In genomic region chr20:25194333-25194972, GRCh38 we compare ENCODE assay signal across 8 cellular contexts. TPM values are rescaled to one million over a fixed set of nuclear protein-coding genes. Genes with fewer than 3 reads are reported as not detected.
DNase-seq lines count a peak whose midpoint lies in the region; ATAC-seq and TF ChIP-seq lines count a peak whose summit lies in the region.

No MANE protein-coding gene starts in this region.

- DNase-seq in activated naive CD4-positive, alpha-beta T cell treated with anti-CD3 and anti-CD28 coated beads for 36 hours = no peak
- DNase-seq in activated naive CD4-positive, alpha-beta T cell treated with anti-CD3 and anti-CD28 coated beads, Interleukin-2, amount 50 U/mL, for 72 hours (ENCODE audit: low spot score in 2 of 2) = no peak
- DNase-seq in WTC11 (ENCODE audit: low spot score) = no peak
- DNase-seq in mesothelial cell of epicardium (ENCODE audit: low spot score in 2 of 2, unreplicated experiment in 2 of 2) = no peak
- no peak for DNase-seq in NCI-H187 treated with DMSO at 0.1 percent for 48 hours (lab: John Stamatoyannopoulos, UW)

- intact Hi-C loops in activated naive CD4-positive, alpha-beta T cell treated with anti-CD3 and anti-CD28 coated beads for 36 hours (cut with micrococcal nuclease) = no loop called here

- TF ChIP-seq CTCF in WTC11 (IDR thresholded peaks at IDR 0.05) = no peak
- TF ChIP-seq CTCF in mesothelial cell of epicardium (IDR thresholded peaks at IDR 0.05; ENCODE audit: unreplicated experiment) = no peak

- H3K27me3 Mint-ChIP-seq in activated naive CD4-positive, alpha-beta T cell treated with anti-CD3 and anti-CD28 coated beads for 36 hours (ENCODE audit: low read depth) = no peaks in the 10 kb centered on the region
- no peaks in the 10 kb centered on the region; the same call in 1 of the 2 replicates for H3K27me3 Mint-ChIP-seq in WTC11 (ENCODE audit: low read depth)
- no peaks in the 10 kb centered on the region for H3K27me3 Mint-ChIP-seq in mesothelial cell of epicardium (ENCODE audit: low read depth)

- POLR2A ChIA-PET in WTC11 (lab: Charles Lee) = no interaction called here

- CTCF ChIA-PET in activated naive CD4-positive, alpha-beta T cell treated with anti-CD3 and anti-CD28 coated beads for 36 hours (lab: Charles Lee) = interaction anchor here (1.7 kb wide), 1 partner anchor 16 kb away, joined by 7 read pairs; no protein-coding TSS in a partner anchor
- CTCF ChIA-PET in WTC11 (lab: Charles Lee) = interaction anchor here (1.2 to 3.6 kb wide), 2 partner anchors 53 to 143 kb away, joined by 3 to 22 read pairs; partner anchors contain the start of gene PYGB

- peaks cover 33% of the 10 kb centered on the region for H3K4me1 Mint-ChIP-seq in activated naive CD4-positive, alpha-beta T cell treated with anti-CD3 and anti-CD28 coated beads for 36 hours (ENCODE audit: low read depth)
- H3K4me1 Mint-ChIP-seq in WTC11 = peaks cover 26% of the 10 kb centered on the region
- peaks cover 20% of the 10 kb centered on the region for H3K4me1 Mint-ChIP-seq in mesothelial cell of epicardium

- H3K4me3 Mint-ChIP-seq in activated naive CD4-positive, alpha-beta T cell treated with anti-CD3 and anti-CD28 coated beads for 36 hours = peak overlapping the region; percentile 88
- H3K4me3 Mint-ChIP-seq in WTC11 (peak overlapping the region; percentile 96), mesothelial cell of epicardium (peak overlapping the region; percentile 94)

- no peak for ATAC-seq in activated naive CD4-positive, alpha-beta T cell treated with anti-CD3 and anti-CD28 coated beads, Interleukin-2, amount 50 U/mL, for 72 hours
- ATAC-seq in WTC11 (no peak), HG03439 (IDR thresholded peaks at IDR 0.05; ENCODE audit: unreplicated experiment) (no peak), HG03521 (IDR thresholded peaks at IDR 0.05; ENCODE audit: unreplicated experiment) (no peak)

- H3K9me3 Mint-ChIP-seq in activated naive CD4-positive, alpha-beta T cell treated with anti-CD3 and anti-CD28 coated beads for 36 hours = no peaks in the 10 kb centered on the region
- H3K9me3 Mint-ChIP-seq in activated naive CD4-positive, alpha-beta T cell treated with anti-CD3 and anti-CD28 coated beads, Interleukin-2, amount 50 U/mL, for 72 hours = no peaks in the 10 kb centered on the region
- no peaks in the 10 kb centered on the region for H3K9me3 Mint-ChIP-seq in WTC11
- no peaks in the 10 kb centered on the region for H3K9me3 Mint-ChIP-seq in mesothelial cell of epicardium

- H3K36me3 Mint-ChIP-seq in activated naive CD4-positive, alpha-beta T cell treated with anti-CD3 and anti-CD28 coated beads for 36 hours (ENCODE audit: low read depth) = peaks cover 2% of the 10 kb centered on the region
- H3K36me3 Mint-ChIP-seq in activated naive CD4-positive, alpha-beta T cell treated with anti-CD3 and anti-CD28 coated beads, Interleukin-2, amount 50 U/mL, for 72 hours = no peaks in the 10 kb centered on the region
- H3K36me3 Mint-ChIP-seq in WTC11 (no peaks in the 10 kb centered on the region), mesothelial cell of epicardium (peaks cover 2% of the 10 kb centered on the region)

- no peak overlapping the region for H3K27ac Mint-ChIP-seq in activated naive CD4-positive, alpha-beta T cell treated with anti-CD3 and anti-CD28 coated beads for 36 hours
- peak overlapping the region in 1 of 2 donors; percentile 73 for H3K27ac Mint-ChIP-seq in activated naive CD4-positive, alpha-beta T cell treated with anti-CD3 and anti-CD28 coated beads, Interleukin-2, amount 50 U/mL, for 72 hours
- H3K27ac Mint-ChIP-seq in WTC11 = no peak overlapping the region
- no peak overlapping the region for H3K27ac Mint-ChIP-seq in mesothelial cell of epicardium

- H3K27ac ChIP-seq in temporal lobe (ENCODE audit: low read depth, low read length) = peak overlapping the region; percentile 81

TF ChIP-seq in WTC11, 78 proteins besides CTCF, POLR2A, EP300 and RAD21 (continues in another document):
- TF ChIP-seq FOXK1 (CRISPR knock-in tag; IDR thresholded peaks at IDR 0.05) (no peak), MYBL2 (CRISPR knock-in tag; IDR thresholded peaks at IDR 0.05) (no peak), ZNF512 (CRISPR knock-in tag; IDR thresholded peaks at IDR 0.05; ENCODE audit: borderline replicate concordance) (no peak), ZNF121 (CRISPR knock-in tag; IDR thresholded peaks at IDR 0.05) (no peak), ZNF317 (CRISPR knock-in tag; IDR thresholded peaks at IDR 0.05; ENCODE audit: borderline replicate concordance, low read depth) (no peak), ZNF423 (CRISPR knock-in tag; IDR thresholded peaks at IDR 0.05) (no peak)
- TF ChIP-seq, protein P1, sequence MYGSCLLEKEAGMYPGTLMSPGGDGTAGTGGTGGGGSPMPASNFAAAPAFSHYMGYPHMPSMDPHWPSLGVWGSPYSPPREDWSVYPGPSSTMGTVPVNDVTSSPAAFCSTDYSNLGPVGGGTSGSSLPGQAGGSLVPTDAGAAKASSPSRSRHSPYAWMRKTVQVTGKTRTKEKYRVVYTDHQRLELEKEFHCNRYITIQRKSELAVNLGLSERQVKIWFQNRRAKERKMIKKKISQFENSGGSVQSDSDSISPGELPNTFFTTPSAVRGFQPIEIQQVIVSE (CRISPR knock-in tag; IDR thresholded peaks at IDR 0.05; ENCODE audit: borderline replicate concordance) = no peak
- TF ChIP-seq, protein P2, sequence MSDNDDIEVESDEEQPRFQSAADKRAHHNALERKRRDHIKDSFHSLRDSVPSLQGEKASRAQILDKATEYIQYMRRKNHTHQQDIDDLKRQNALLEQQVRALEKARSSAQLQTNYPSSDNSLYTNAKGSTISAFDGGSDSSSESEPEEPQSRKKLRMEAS (CRISPR knock-in tag; IDR thresholded peaks at IDR 0.05) = no peak
- TF ChIP-seq, protein P3, sequence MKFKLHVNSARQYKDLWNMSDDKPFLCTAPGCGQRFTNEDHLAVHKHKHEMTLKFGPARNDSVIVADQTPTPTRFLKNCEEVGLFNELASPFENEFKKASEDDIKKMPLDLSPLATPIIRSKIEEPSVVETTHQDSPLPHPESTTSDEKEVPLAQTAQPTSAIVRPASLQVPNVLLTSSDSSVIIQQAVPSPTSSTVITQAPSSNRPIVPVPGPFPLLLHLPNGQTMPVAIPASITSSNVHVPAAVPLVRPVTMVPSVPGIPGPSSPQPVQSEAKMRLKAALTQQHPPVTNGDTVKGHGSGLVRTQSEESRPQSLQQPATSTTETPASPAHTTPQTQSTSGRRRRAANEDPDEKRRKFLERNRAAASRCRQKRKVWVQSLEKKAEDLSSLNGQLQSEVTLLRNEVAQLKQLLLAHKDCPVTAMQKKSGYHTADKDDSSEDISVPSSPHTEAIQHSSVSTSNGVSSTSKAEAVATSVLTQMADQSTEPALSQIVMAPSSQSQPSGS (CRISPR knock-in tag; IDR thresholded peaks at IDR 0.05; ENCODE audit: borderline replicate concordance, low read depth) = no peak

RNA-seq across cellular contexts. Expression of gene ENTPD6, which starts 1.1 kb away (rescaled TPM):
- 10 to 100 TPM; 63.6 to 66.6 TPM for total RNA-seq in activated naive CD4-positive, alpha-beta T cell treated with anti-CD3 and anti-CD28 coated beads for 36 hours
- total RNA-seq in activated naive CD4-positive, alpha-beta T cell treated with anti-CD3 and anti-CD28 coated beads, Interleukin-2, amount 50 U/mL, for 72 hours = 10 to 100 TPM; 38.8 to 45.6 TPM
- total RNA-seq in WTC11 (2021) = 41.1 to 56.9 TPM (median 47.4 TPM) in 3 replicates
- 59.3 to 68.6 TPM (median 67.8 TPM) in 3 replicates for total RNA-seq in mesothelial cell of epicardium
- total RNA-seq in temporal lobe = 36.6 TPM

RNA-seq across cellular contexts. Expression of gene PYGB, which starts 53.4 kb away (rescaled TPM):
- 10 to 100 TPM; 19.6 to 20.0 TPM for total RNA-seq in activated naive CD4-positive, alpha-beta T cell treated with anti-CD3 and anti-CD28 coated beads for 36 hours
- 10 to 100 TPM; 19.1 to 30.8 TPM for total RNA-seq in activated naive CD4-positive, alpha-beta T cell treated with anti-CD3 and anti-CD28 coated beads, Interleukin-2, amount 50 U/mL, for 72 hours
- 44.5 to 48.5 TPM (median 46.3 TPM) in 3 replicates for total RNA-seq in WTC11 (2021)
- 46.6 to 48.0 TPM (median 47.4 TPM) in 3 replicates for total RNA-seq in mesothelial cell of epicardium
- 62.4 TPM for total RNA-seq in temporal lobe
